Comparison of ENCODE assay signal across 9 cellular contexts in the genomic region with DNA sequence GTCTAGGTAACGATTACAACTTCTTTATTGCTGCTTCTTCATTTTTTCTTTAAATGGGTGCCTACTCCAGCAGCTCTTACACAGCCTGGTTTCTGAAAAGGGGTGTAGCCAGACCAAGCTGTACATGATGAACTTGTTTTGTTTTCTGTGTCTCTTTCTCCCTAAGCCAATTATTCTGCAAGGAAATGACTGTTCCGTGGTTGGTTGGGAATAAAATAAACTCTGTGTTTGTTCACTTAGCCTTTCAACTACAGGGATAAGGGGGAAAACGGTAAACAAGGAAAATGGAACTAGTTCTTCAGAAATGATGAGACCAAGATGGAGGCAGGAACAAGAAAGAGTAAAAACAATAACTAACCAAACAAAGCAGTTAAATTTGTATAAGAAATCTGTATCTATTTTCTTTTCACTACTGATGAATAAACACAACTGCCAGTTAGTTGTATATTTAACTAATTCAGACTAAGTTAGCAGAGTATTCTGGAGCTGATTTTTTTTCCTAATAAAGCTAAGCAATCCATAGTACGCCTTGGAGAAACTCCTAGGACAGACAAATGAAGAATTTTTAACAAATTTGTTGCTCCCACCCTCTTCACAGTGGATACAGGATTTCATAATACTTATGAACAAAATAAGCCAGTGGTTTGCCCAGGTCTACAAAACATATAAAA. TPM values are rescaled to one million over a fixed set of nuclear protein-coding genes. Genes with fewer than 3 reads are reported as not detected.
DNase-seq lines count a peak whose midpoint lies in the region; ATAC-seq and TF ChIP-seq lines count a peak whose summit lies in the region.
"Had no signal": no experiment of that assay in that cellular context is flagged by ENCODE, and none has a peak within 500 bp of the region (broad histone marks: within the 10 kb centered on the region; RNA-seq: fewer than 3 reads in every experiment).

A gene with protein sequence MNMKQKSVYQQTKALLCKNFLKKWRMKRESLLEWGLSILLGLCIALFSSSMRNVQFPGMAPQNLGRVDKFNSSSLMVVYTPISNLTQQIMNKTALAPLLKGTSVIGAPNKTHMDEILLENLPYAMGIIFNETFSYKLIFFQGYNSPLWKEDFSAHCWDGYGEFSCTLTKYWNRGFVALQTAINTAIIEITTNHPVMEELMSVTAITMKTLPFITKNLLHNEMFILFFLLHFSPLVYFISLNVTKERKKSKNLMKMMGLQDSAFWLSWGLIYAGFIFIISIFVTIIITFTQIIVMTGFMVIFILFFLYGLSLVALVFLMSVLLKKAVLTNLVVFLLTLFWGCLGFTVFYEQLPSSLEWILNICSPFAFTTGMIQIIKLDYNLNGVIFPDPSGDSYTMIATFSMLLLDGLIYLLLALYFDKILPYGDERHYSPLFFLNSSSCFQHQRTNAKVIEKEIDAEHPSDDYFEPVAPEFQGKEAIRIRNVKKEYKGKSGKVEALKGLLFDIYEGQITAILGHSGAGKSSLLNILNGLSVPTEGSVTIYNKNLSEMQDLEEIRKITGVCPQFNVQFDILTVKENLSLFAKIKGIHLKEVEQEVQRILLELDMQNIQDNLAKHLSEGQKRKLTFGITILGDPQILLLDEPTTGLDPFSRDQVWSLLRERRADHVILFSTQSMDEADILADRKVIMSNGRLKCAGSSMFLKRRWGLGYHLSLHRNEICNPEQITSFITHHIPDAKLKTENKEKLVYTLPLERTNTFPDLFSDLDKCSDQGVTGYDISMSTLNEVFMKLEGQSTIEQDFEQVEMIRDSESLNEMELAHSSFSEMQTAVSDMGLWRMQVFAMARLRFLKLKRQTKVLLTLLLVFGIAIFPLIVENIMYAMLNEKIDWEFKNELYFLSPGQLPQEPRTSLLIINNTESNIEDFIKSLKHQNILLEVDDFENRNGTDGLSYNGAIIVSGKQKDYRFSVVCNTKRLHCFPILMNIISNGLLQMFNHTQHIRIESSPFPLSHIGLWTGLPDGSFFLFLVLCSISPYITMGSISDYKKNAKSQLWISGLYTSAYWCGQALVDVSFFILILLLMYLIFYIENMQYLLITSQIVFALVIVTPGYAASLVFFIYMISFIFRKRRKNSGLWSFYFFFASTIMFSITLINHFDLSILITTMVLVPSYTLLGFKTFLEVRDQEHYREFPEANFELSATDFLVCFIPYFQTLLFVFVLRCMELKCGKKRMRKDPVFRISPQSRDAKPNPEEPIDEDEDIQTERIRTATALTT (N-terminal part only) (minus strand): TSS at position 94 of the 671 bp plus-strand sequence. CDS start 1,192 bp downstream, outside the sequence.

- no peak for TF ChIP-seq CTCF in ascending aorta (IDR thresholded peaks at IDR 0.05)
- no peak for TF ChIP-seq CTCF in heart right ventricle (IDR thresholded peaks at IDR 0.05)

- intact Hi-C loops in ascending aorta (cut with DNase I) (no loop called here), heart right ventricle (cut with DNase I) (no loop called here), posterior cingulate gyrus (cut with DNase I) (no loop called here)

- H3K27ac ChIP-seq in ascending aorta (no peak within 1 kb of the TSS), heart right ventricle (peak within 1 kb of the TSS; percentile 42 to 85 (median 70))
- H3K27ac ChIP-seq: RWPE1 had no signal

- DNase-seq in Ammon's horn (ENCODE audit: low spot score): peak; percentile 29
- no peak for DNase-seq in ascending aorta (ENCODE audit: low spot score in 2 of 2)
- DNase-seq in heart right ventricle: no peak
- DNase-seq in renal cortical epithelial cell (ENCODE audit: low read depth): peak; percentile 56
- DNase-seq in activated CD4-positive, alpha-beta T cell treated with anti-CD3 and anti-CD28 coated beads, Interleukin-2, amount 50 U/mL, for 1 hour: no peak
- no peak for DNase-seq in SHP77 (lab: John Stamatoyannopoulos, UW)
- DNase-seq in posterior cingulate gyrus: no peak

- H3K27me3 ChIP-seq in ascending aorta: no peaks in the 10 kb centered on the region
- H3K27me3 ChIP-seq in heart right ventricle: no peaks in the 10 kb centered on the region

- ATAC-seq in heart right ventricle (peak in 7 of 8 donors; percentile 44 to 95 (median 81)), HG03432 (IDR thresholded peaks at IDR 0.05; ENCODE audit: unreplicated experiment) (no peak)

- WGBS in heart right ventricle, 2 donors: 37 to 54% methylated on average over 4 of the region's 4 CpGs

- H3K4me1 ChIP-seq in ascending aorta: no peaks in the 10 kb centered on the region
- H3K4me1 ChIP-seq in heart right ventricle: peaks cover 0 to 27% (median 0%) of the 10 kb centered on the region in 9 donors

- H3K9me3 ChIP-seq in ascending aorta: no peaks in the 10 kb centered on the region
- H3K9me3 ChIP-seq in heart right ventricle: peaks cover 0 to 14% (median 0%) of the 10 kb centered on the region in 11 donors

- peak within 1 kb of the TSS; percentile 22 to 35 for H3K4me3 ChIP-seq in ascending aorta
- H3K4me3 ChIP-seq in heart right ventricle: peak within 1 kb of the TSS in 9 of 10 donors; percentile 21 to 47 (median 41)

- H3K36me3 ChIP-seq in ascending aorta (no peaks in the 10 kb centered on the region), heart right ventricle (peaks cover 0 to 12% (median 0%) of the 10 kb centered on the region in 9 donors)

RNA-seq across cellular contexts. Expression of the gene that starts here (rescaled TPM):
- 37.4 TPM for total RNA-seq in ascending aorta
- total RNA-seq in heart right ventricle: 10 to 100 TPM in 7 of 10 donors, 1 to 10 TPM in 3; 5.7 to 29.2 (median 15.0) TPM
- polyA plus RNA-seq in heart right ventricle: 10 to 100 TPM in 1 of 2 donors, 1 to 10 TPM in 1; 7.0 to 38.0 TPM
- 0.50 TPM in 1 of 2 replicates, not detected in the other for total RNA-seq in renal cortical epithelial cell

Comparison
In these comparisons a context has a peak if more than half of its experiments do, and no peak if none do; other contexts are left out.
1. Peak in DNase-seq in renal cortical epithelial cell; RNA of the gene not detected or under 1 TPM.
2. H3K27ac ChIP-seq: peak in heart right ventricle (10 of 10); none in ascending aorta (0 of 2).